ENCODE assay signal across 29 cellular contexts in the genomic region with DNA sequence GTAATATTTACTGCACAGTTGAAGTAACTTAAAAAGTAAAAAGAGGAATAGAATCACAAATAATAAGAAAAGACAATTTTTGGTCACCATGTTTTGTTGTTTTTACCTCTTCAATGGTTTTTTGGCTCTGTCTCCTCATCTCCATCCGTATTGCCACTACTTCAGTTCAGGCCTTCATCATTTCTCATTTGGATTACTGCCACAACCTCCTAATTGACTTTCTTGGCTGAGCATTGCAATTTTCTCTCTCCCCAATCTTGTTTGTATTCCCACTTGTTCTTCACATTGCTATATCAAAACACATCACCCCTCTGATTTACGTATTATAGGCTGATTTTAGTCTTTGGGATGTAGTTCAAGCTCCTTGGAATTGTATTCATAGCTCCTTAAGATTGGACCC.
"Had no signal": no experiment of that assay in that cellular context is flagged by ENCODE, and none has a peak within 500 bp of the region (broad histone marks: within the 10 kb centered on the region; RNA-seq: fewer than 3 reads in every experiment).

No MANE protein-coding gene starts in this region.

- H3K79me2 ChIP-seq: parathyroid adenoma had no signal

- H3K27ac Mint-ChIP-seq: naive thymus-derived CD8-positive, alpha-beta T cell; natural killer cell treated with Interleukin-12 subunit alpha and Interleukin-12 subunit beta and Interleukin-15 and Interleukin-18, amount 100 ng/mL, for 72 hours; nephron progenitor cell; neural progenitor cell; progenitor cell of endocrine pancreas; stimulated activated effector memory CD8-positive, alpha-beta T cell treated with anti-CD3 and anti-CD28 coated beads, Interleukin-12 subunit alpha, Interleukin-12 subunit beta, amount 100 ng/mL, for 72 hours; stimulated activated naive B cell treated with anti-CD40 and anti-IgM and Interleukin-4, amounts not matched to agents 10 μg/mL and 1 μg/mL and 100 μg/mL, for 72 hours; stimulated activated naive CD8-positive, alpha-beta T cell treated with anti-CD3 and anti-CD28 coated beads, Interleukin-15, Interleukin-2, amounts not matched to agents 100 ng/mL and 50 ng/mL, for 24 hours had no signal

- H3K36me3 ChIP-seq: neural progenitor cell, ovary, right lobe of liver, sigmoid colon, stomach, thoracic aorta, thyroid gland, tibial nerve, upper lobe of right lung, uterus had no signal

- H3K27me3 Mint-ChIP-seq: natural killer cell treated with Interleukin-12 subunit alpha and Interleukin-12 subunit beta and Interleukin-15 and Interleukin-18, amount 100 ng/mL, for 72 hours; stimulated activated naive B cell treated with anti-CD40 and anti-IgM and Interleukin-4, amounts not matched to agents 10 μg/mL and 1 μg/mL and 100 μg/mL, for 72 hours; stimulated activated naive CD8-positive, alpha-beta T cell treated with anti-CD3 and anti-CD28 coated beads, Interleukin-15, Interleukin-2, amounts not matched to agents 100 ng/mL and 50 ng/mL, for 24 hours had no signal

- DNase-seq: naive thymus-derived CD8-positive, alpha-beta T cell; nephron progenitor cell; occipital lobe; ovary; posterior cingulate gyrus; psoas muscle; right cardiac atrium; right lobe of liver; sigmoid colon; small intestine; stimulated activated CD4-positive, alpha-beta T cell treated with anti-CD3 and anti-CD28 coated beads, Interleukin-15, amount 100 ng/mL, for 24 hours; stimulated activated CD4-positive, alpha-beta T cell treated with anti-CD3 and anti-CD28 coated beads, Interleukin-2, amount 100 ng/mL, for 24 hours; stimulated activated CD4-positive, alpha-beta T cell treated with anti-CD3 and anti-CD28 coated beads, Interleukin-2, amount 100 ng/mL, for 48 hours; stimulated activated CD4-positive, alpha-beta T cell treated with anti-CD3 and anti-CD28 coated beads, Interleukin-4, amount 100 ng/mL, for 24 hours; stimulated activated naive B cell treated with anti-CD40 and anti-IgM and Interleukin-4, amounts not matched to agents 10 μg/mL and 1 μg/mL and 100 μg/mL, for 72 hours; stimulated activated naive CD4-positive, alpha-beta T cell treated with Interleukin-2 at 50 U/mL for 16 hours; stomach; thyroid gland; trophoblast cell; upper lobe of right lung; uterus had no signal

- H3K4me2 ChIP-seq: neural progenitor cell had no signal

- H3K9me3 ChIP-seq: ovary, psoas muscle, right lobe of liver, sigmoid colon, stomach, thoracic aorta, thyroid gland, tibial nerve, upper lobe of right lung, uterus had no signal

- H3K36me3 Mint-ChIP-seq: naive thymus-derived CD8-positive, alpha-beta T cell; natural killer cell treated with Interleukin-12 subunit alpha and Interleukin-12 subunit beta and Interleukin-15 and Interleukin-18, amount 100 ng/mL, for 72 hours; stimulated activated effector memory CD8-positive, alpha-beta T cell treated with anti-CD3 and anti-CD28 coated beads, Interleukin-12 subunit alpha, Interleukin-12 subunit beta, amount 100 ng/mL, for 72 hours; stimulated activated naive B cell treated with anti-CD40 and anti-IgM and Interleukin-4, amounts not matched to agents 10 μg/mL and 1 μg/mL and 100 μg/mL, for 72 hours had no signal

- H3K4me1 Mint-ChIP-seq: naive thymus-derived CD8-positive, alpha-beta T cell; nephron progenitor cell; stimulated activated effector memory CD8-positive, alpha-beta T cell treated with anti-CD3 and anti-CD28 coated beads, Interleukin-12 subunit alpha, Interleukin-12 subunit beta, amount 100 ng/mL, for 72 hours; stimulated activated naive B cell treated with anti-CD40 and anti-IgM and Interleukin-4, amounts not matched to agents 10 μg/mL and 1 μg/mL and 100 μg/mL, for 72 hours had no signal

- H3K27ac ChIP-seq: neural progenitor cell, ovary, parathyroid adenoma, psoas muscle, right lobe of liver, sigmoid colon, stomach, thoracic aorta, thyroid gland, tibial nerve, upper lobe of right lung, uterus had no signal

- H3K9me3 Mint-ChIP-seq: nephron progenitor cell; stimulated activated naive B cell treated with anti-CD40 and anti-IgM and Interleukin-4, amounts not matched to agents 10 μg/mL and 1 μg/mL and 100 μg/mL, for 72 hours; stimulated activated naive CD8-positive, alpha-beta T cell treated with anti-CD3 and anti-CD28 coated beads, Interleukin-15, Interleukin-2, amounts not matched to agents 100 ng/mL and 50 ng/mL, for 24 hours had no signal

- H3K9ac ChIP-seq: neural progenitor cell, parathyroid adenoma had no signal

- H3K4me3 Mint-ChIP-seq: naive thymus-derived CD8-positive, alpha-beta T cell; natural killer cell treated with Interleukin-12 subunit alpha and Interleukin-12 subunit beta and Interleukin-15 and Interleukin-18, amount 100 ng/mL, for 72 hours; nephron progenitor cell; neural progenitor cell; stimulated activated effector memory CD8-positive, alpha-beta T cell treated with anti-CD3 and anti-CD28 coated beads, Interleukin-12 subunit alpha, Interleukin-12 subunit beta, amount 100 ng/mL, for 72 hours; stimulated activated naive B cell treated with anti-CD40 and anti-IgM and Interleukin-4, amounts not matched to agents 10 μg/mL and 1 μg/mL and 100 μg/mL, for 72 hours; stimulated activated naive CD8-positive, alpha-beta T cell treated with anti-CD3 and anti-CD28 coated beads, Interleukin-15, Interleukin-2, amounts not matched to agents 100 ng/mL and 50 ng/mL, for 24 hours had no signal

- H3K4me3 ChIP-seq: neural progenitor cell, ovary, psoas muscle, right lobe of liver, sigmoid colon, stomach, thoracic aorta, thyroid gland, tibial nerve, upper lobe of right lung, uterus had no signal

- H2AFZ ChIP-seq: neural progenitor cell, parathyroid adenoma had no signal

- H3K27me3 ChIP-seq: neural progenitor cell, ovary, right lobe of liver, sigmoid colon, stomach, thyroid gland, tibial nerve, upper lobe of right lung, uterus had no signal
